ENCODE assay signal across 21 cellular contexts in genomic region chr12:71071466-71072097, GRCh38.
DNase-seq lines count a peak whose midpoint lies in the region; ATAC-seq and TF ChIP-seq lines count a peak whose summit lies in the region.
"Had no signal": no experiment of that assay in that cellular context is flagged by ENCODE, and none has a peak within 500 bp of the region (broad histone marks: within the 10 kb centered on the region; RNA-seq: fewer than 3 reads in every experiment).

No MANE protein-coding gene starts in this region.

- H3K4me2 ChIP-seq in PC-3 (ENCODE audit: low read length) = peak overlapping the region; percentile 46
- H3K4me2 ChIP-seq: PC-9 had no signal

- peaks cover 7% of the 10 kb centered on the region for H3K9me3 ChIP-seq in A673 (ENCODE audit: low read depth, low read length, poor library complexity, severe bottlenecking)
- H3K9me3 ChIP-seq in PC-3 (ENCODE audit: low read length) = no peaks in the 10 kb centered on the region
- H3K9me3 ChIP-seq: Caco-2, SJSA1 had no signal

- H3K36me3 ChIP-seq in A673 (ENCODE audit: insufficient read depth, low read length, poor library complexity, severe bottlenecking) = no peaks in the 10 kb centered on the region
- H3K36me3 ChIP-seq in PC-3 (ENCODE audit: low read depth, low read length) = no peaks in the 10 kb centered on the region
- H3K36me3 ChIP-seq: SJSA1 had no signal

- H3K27ac ChIP-seq in A673 (ENCODE audit: low read depth, low read length, poor library complexity, severe bottlenecking) = no peak overlapping the region
- peak overlapping the region; percentile 78 for H3K27ac ChIP-seq in PC-3 (ENCODE audit: low read length)
- H3K27ac ChIP-seq: PC-9, SJSA1 had no signal

- no peak overlapping the region for H2AFZ ChIP-seq in PC-3 (ENCODE audit: low read length)
- H2AFZ ChIP-seq: PC-9 had no signal

- H3K4me1 ChIP-seq in A673 (ENCODE audit: insufficient read depth, low read length, poor library complexity, severe bottlenecking) = peaks cover 9% of the 10 kb centered on the region
- peaks cover 23% of the 10 kb centered on the region for H3K4me1 ChIP-seq in PC-3 (ENCODE audit: insufficient read depth, low read length)
- H3K4me1 ChIP-seq: Caco-2, SJSA1 had no signal

- H3K9ac ChIP-seq in PC-3 (ENCODE audit: low read length) = no peak overlapping the region

- peaks cover 4% of the 10 kb centered on the region for H3F3A ChIP-seq in PC-3 (ENCODE audit: low read length, unreplicated experiment)

- POLR2A ChIA-PET in A673 (lab: Charles Lee; ENCODE audit: low non-redundant PET) (no interaction called here), PC-3 (lab: Charles Lee; ENCODE audit: unreplicated experiment) (no interaction called here)

- peak; percentile 61 for ATAC-seq in PC-3
- ATAC-seq: CD8-positive, alpha-beta T cell; Right ventricle myocardium inferior had no signal

- CTCF ChIA-PET in A673 (lab: Charles Lee) (no interaction called here), PC-3 (lab: Charles Lee) (no interaction called here)

- intact Hi-C loops in A673 (cut with micrococcal nuclease; ENCODE audit: unreplicated experiment) (no loop called here), PC-3 (cut with micrococcal nuclease) (no loop called here)

- H3K27me3 ChIP-seq in A673 (replicated peaks; ENCODE audit: insufficient read depth, low read depth, low read length, poor library complexity) (no peaks in the 10 kb centered on the region), PC-3 (ENCODE audit: low read length) (no peaks in the 10 kb centered on the region)
- H3K27me3 ChIP-seq: SJSA1 had no signal

- no peaks in the 10 kb centered on the region for H3K9me2 ChIP-seq in PC-3 (replicated peaks; ENCODE audit: low read length)

- no peaks in the 10 kb centered on the region for H3K79me2 ChIP-seq in PC-3 (ENCODE audit: low read length)

- no peak for TF ChIP-seq CTCF in A673 (conservative IDR thresholded peaks at IDR 0.05; ENCODE audit: low read depth, low read length)
- TF ChIP-seq CTCF in PC-3 (conservative IDR thresholded peaks at IDR 0.05; ENCODE audit: low read depth, low read length) = no peak

- H4K20me1 ChIP-seq in PC-3 (ENCODE audit: low read length) = no peaks in the 10 kb centered on the region

- peak; percentile 14 for DNase-seq in A673 (ENCODE audit: low spot score)
- peak; percentile 70 for DNase-seq in PC-3
- peak; percentile 60 for DNase-seq in fibroblast of gingiva (ENCODE audit: low read depth)
- DNase-seq in renal cortical epithelial cell (ENCODE audit: low read depth) = peak; percentile 63
- DNase-seq in AG20443 (ENCODE audit: low spot score) = no peak
- DNase-seq in stimulated activated CD4-positive, alpha-beta T cell treated with anti-CD3 and anti-CD28 coated beads, Interleukin-4, amount 100 ng/mL, for 4 hours = no peak
- DNase-seq in NCI-H2029 treated with DMSO at 0.1 percent for 48 hours (lab: John Stamatoyannopoulos, UW) = no peak
- DNase-seq: C1 segment of cervical spinal cord; Caco-2; CD8-positive, alpha-beta T cell; MV-4-11; NCI-H1105; NCI-H1436 treated with DMSO at 0.1 percent for 48 hours; NCI-H187 treated with DMSO at 0.1 percent for 48 hours; NCI-H2107; NCI-H446; NCI-H524 treated with DMSO at 0.1 percent for 48 hours; NCI-H774; PC-9 had no signal

- H3K4me3 ChIP-seq in A673 (ENCODE audit: low read depth, low read length, poor library complexity, severe bottlenecking) (no peak overlapping the region), PC-3 (ENCODE audit: low read length) (no peak overlapping the region)
- H3K4me3 ChIP-seq: PC-9, SJSA1 had no signal

- BruUV-seq in A673 (replicated peaks; lab: Mats Ljungman, UMichigan) (no TSS peak), PC-3 (replicated peaks; lab: Mats Ljungman, UMichigan) (no TSS peak)

Comparison
In these comparisons a context has a peak if more than half of its experiments do, and no peak if none do; other contexts are left out.
1. DNase-seq: peak in A673 (single experiment), PC-3 (single experiment), fibroblast of gingiva (single experiment) and renal cortical epithelial cell (single experiment); none in AG20443 (single experiment), stimulated activated CD4-positive, alpha-beta T cell treated with anti-CD3 and anti-CD28 coated beads, Interleukin-4, amount 100 ng/mL, for 4 hours (0 of 2) and NCI-H2029 treated with DMSO at 0.1 percent for 48 hours (single experiment).